In the genomic region with DNA sequence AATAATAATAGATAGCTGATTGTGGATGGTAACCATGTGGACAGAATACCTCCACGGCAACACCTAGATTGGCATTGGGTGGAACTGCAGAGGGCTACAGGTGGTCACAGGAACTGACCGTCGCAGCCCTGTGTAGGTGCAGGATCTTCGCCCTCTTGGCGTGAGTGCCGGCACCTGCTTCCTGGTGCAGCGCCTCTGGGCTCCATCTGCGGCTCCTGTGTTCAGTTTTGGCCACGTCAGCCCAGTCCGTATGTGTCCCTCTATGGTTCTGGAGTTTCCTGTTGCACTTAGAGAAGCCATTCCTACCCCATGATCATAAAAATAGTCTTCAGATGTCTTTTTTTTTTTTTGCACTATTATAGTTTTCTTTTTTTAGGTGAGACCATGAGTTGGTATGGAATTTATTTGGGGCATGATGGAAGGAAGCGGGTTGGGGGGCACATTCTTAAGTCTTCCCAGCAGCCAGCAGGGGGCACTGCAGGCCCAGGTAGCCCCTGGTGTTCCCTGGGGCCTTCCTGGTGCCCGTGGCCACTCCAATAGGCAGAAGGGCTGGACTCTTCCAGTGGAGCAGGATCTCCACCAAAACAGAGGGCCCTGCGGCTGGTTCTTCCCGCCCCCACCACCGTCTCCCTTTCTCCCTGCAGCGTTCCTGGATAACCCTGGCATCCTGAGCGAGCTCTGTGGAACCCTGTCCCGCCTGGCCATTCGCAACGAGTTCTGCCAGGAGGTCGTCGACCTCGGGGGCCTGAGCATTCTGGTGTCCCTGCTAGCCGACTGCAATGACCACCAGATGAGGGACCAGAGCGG, we compare ENCODE assay signal across 8 cellular contexts. TPM values are rescaled to one million over a fixed set of nuclear protein-coding genes. Genes with fewer than 3 reads are reported as not detected.
DNase-seq lines count a peak whose midpoint lies in the region; ATAC-seq and FAIRE-seq lines count a peak whose summit lies in the region.

No MANE protein-coding gene starts in this region.

- H3K9me3 Mint-ChIP-seq in CD4-positive, alpha-beta memory T cell, result no peaks in the 10 kb centered on the region

- H3K4me3 Mint-ChIP-seq in CD4-positive, alpha-beta memory T cell, result no peak overlapping the region

- no peaks in the 10 kb centered on the region for H3K9me3 ChIP-seq in CD4-positive, alpha-beta memory T cell (ENCODE audit: control insufficient read depth in 1 of 2, low read length in 2 of 2)

- H3K4me3 ChIP-seq in CD4-positive, alpha-beta memory T cell (ENCODE audit: low read length in 2 of 2), result no peak overlapping the region

- POLR2A ChIA-PET in CD4-positive, alpha-beta memory T cell (lab: Charles Lee; ENCODE audit: partially characterized antibody), result interaction anchor here (1.9 kb wide), 1 partner anchor 10 kb away, joined by 7 read pairs; a partner anchor contains a TSS

- H3K27ac ChIP-seq in CD4-positive, alpha-beta memory T cell (ENCODE audit: low read depth, low read length), result no peak overlapping the region

- intact Hi-C loops in CD4-positive, alpha-beta memory T cell (cut with micrococcal nuclease), result loop anchor here (1.0 kb wide), 2 partner anchors 57 to 86 kb away; no protein-coding TSS in a partner anchor

- peak; percentile 54 to 65 (median 57) for DNase-seq in CD4-positive, alpha-beta memory T cell
- DNase-seq in HTR-8/SVneo (ENCODE audit: insufficient read length, low spot score) (peak; percentile 60), UCSD-AML1 (lab: John Stamatoyannopoulos, UW; ENCODE audit: unreplicated experiment) (peak; percentile 46), left kidney (ENCODE audit: low read depth, low spot score) (peak; percentile 87)
- peak; percentile 47 for DNase-seq in central memory CD4-positive, alpha-beta T cell
- peak; percentile 52 for DNase-seq in stimulated activated CD8-positive, alpha-beta memory T cell treated with anti-CD3 and anti-CD28 coated beads, Interleukin-12 subunit alpha, Interleukin-12 subunit beta, amount 100 ng/mL, for 1 hour (ENCODE audit: low read depth)

- H3K27ac Mint-ChIP-seq in CD4-positive, alpha-beta memory T cell, result no peak overlapping the region

- H3K27me3 Mint-ChIP-seq in CD4-positive, alpha-beta memory T cell, result no peaks in the 10 kb centered on the region

- no peak for FAIRE-seq in HTR-8/SVneo (lab: Jason Lieb, UNC)

- ATAC-seq in GM21526 (IDR thresholded peaks at IDR 0.05; ENCODE audit: low FRiP score, unreplicated experiment) (no peak), HG02623 (IDR thresholded peaks at IDR 0.05; ENCODE audit: unreplicated experiment) (no peak)

- CTCF ChIA-PET in CD4-positive, alpha-beta memory T cell (lab: Charles Lee; ENCODE audit: partially characterized antibody), result interaction anchor here (0.6 to 7.3 kb wide), 20 partner anchors 9 to 1869 kb away, joined by 3 to 60 read pairs (median 4); a partner anchor contains a TSS

- no peaks in the 10 kb centered on the region for H3K4me1 ChIP-seq in CD4-positive, alpha-beta memory T cell (ENCODE audit: insufficient read depth, low read length)

- H3K36me3 ChIP-seq in CD4-positive, alpha-beta memory T cell (ENCODE audit: insufficient read depth, low read length), result peaks cover 29% of the 10 kb centered on the region

- no peaks in the 10 kb centered on the region for H3K27me3 ChIP-seq in CD4-positive, alpha-beta memory T cell (ENCODE audit: insufficient read depth, low read length)

- H3K36me3 Mint-ChIP-seq in CD4-positive, alpha-beta memory T cell, result peaks cover 7 to 27% of the 10 kb centered on the region in 2 donors

- no peaks in the 10 kb centered on the region for H3K4me1 Mint-ChIP-seq in CD4-positive, alpha-beta memory T cell

RNA-seq across cellular contexts. Expression of a gene that starts 10.1 kb away (rescaled TPM):
- 10 to 100 TPM; 28.3 to 31.6 TPM for total RNA-seq in CD4-positive, alpha-beta memory T cell
- 10 to 100 TPM; 11.3 to 13.7 TPM for polyA plus RNA-seq in CD4-positive, alpha-beta memory T cell

RNA-seq across cellular contexts. Expression of a gene that starts 20.3 kb away (rescaled TPM):
- total RNA-seq in CD4-positive, alpha-beta memory T cell, result 10 to 100 TPM; 11.8 to 12.8 TPM
- 10 to 100 TPM; 23.6 to 25.8 TPM for polyA plus RNA-seq in CD4-positive, alpha-beta memory T cell

RNA-seq across cellular contexts. Expression of a gene that starts 20.4 kb away (rescaled TPM):
- 100 to 1,000 TPM; 111 to 113 TPM for total RNA-seq in CD4-positive, alpha-beta memory T cell
- 1 to 10 TPM; 3.9 to 8.2 TPM for polyA plus RNA-seq in CD4-positive, alpha-beta memory T cell
